Comparison of ENCODE assay signal across 8 cellular contexts in the genomic region with DNA sequence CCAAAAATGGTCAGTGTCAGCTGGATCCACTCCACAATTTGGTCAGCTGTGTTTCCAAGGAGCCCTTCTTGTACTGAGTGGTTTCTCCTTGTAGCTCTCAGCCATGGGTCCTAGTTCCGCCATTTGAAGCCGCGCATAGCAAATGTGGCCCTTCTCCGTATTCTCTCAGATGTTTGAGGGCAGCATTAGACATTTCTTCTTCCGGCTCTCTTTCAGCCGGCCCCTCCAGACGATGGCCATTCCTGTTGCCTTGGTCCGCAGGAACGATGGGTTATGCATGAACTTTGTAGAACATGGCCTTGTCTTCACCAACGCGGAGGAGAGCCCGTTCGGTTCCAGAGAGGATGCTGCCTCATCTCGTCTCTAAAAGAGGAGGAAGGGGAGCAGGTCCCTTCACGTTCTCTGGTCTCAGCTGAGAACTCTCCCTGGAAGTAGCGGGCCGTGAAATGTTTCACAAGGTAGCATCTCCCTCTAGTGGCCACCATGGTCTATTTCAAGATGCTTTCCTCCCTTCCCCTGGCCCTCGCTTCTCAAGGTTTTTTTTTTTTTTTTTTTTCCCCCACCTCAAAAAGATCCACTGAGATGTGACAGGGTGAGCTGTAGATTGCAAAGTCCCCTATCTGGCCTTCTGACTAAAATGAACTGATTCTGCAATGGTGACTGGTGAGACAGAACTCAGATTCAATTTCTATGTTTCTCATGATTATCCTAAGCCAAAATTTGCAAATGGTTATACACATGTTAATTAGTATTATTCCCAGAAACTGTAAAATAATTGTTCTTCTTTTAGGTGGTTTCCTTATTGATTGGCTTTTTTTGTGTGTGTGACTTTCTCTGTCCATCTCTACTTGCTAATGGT. TPM values are rescaled to one million over a fixed set of nuclear protein-coding genes. Genes with fewer than 3 reads are reported as not detected.
DNase-seq lines count a peak whose midpoint lies in the region; ATAC-seq and TF ChIP-seq lines count a peak whose summit lies in the region.

No MANE protein-coding gene starts in this region.

- peak overlapping the region; percentile 61 for H3K27ac Mint-ChIP-seq in activated CD4-positive, alpha-beta T cell treated with anti-CD3 and anti-CD28 coated beads, Interleukin-2, amount 10 ng/mL, durations not matched to agents 24 days and 14 days
- H3K27ac Mint-ChIP-seq in dendritic cell treated with granulocyte-macrophage colony-stimulating factor and Interleukin-4, amounts not matched to agents 40 ng/mL and 50 ng/mL, for 4 days = peak overlapping the region; percentile 66

- H3K27me3 Mint-ChIP-seq in activated CD4-positive, alpha-beta T cell treated with anti-CD3 and anti-CD28 coated beads, Interleukin-2, amount 10 ng/mL, durations not matched to agents 24 days and 14 days = peaks cover 1% of the 10 kb centered on the region
- peaks cover 2% of the 10 kb centered on the region for H3K27me3 Mint-ChIP-seq in dendritic cell treated with granulocyte-macrophage colony-stimulating factor and Interleukin-4, amounts not matched to agents 40 ng/mL and 50 ng/mL, for 4 days

- no peaks in the 10 kb centered on the region for H3K9me3 ChIP-seq in A673 (ENCODE audit: low read depth, low read length, poor library complexity, severe bottlenecking)
- no peaks in the 10 kb centered on the region for H3K9me3 ChIP-seq in liver (ENCODE audit: control insufficient read depth in 4 of 4, low read length in 3 of 4)

- POLR2A ChIA-PET in A673 (lab: Charles Lee; ENCODE audit: low non-redundant PET) = interaction anchor here (0.6 to 0.7 kb wide), 2 partner anchors 290 to 1010 kb away, joined by 5 to 15 read pairs; no protein-coding TSS in a partner anchor

- no peaks in the 10 kb centered on the region for H3K9me3 Mint-ChIP-seq in activated CD4-positive, alpha-beta T cell treated with anti-CD3 and anti-CD28 coated beads, Interleukin-2, amount 10 ng/mL, durations not matched to agents 24 days and 14 days
- no peaks in the 10 kb centered on the region for H3K9me3 Mint-ChIP-seq in dendritic cell treated with granulocyte-macrophage colony-stimulating factor and Interleukin-4, amounts not matched to agents 40 ng/mL and 50 ng/mL, for 4 days

- H3K36me3 ChIP-seq in A673 (ENCODE audit: insufficient read depth, low read length, poor library complexity, severe bottlenecking) (no peaks in the 10 kb centered on the region), liver (ENCODE audit: control insufficient read depth in 4 of 4, insufficient read depth in 3 of 4, low read depth in 1 of 4, low read length in 3 of 4) (no peaks in the 10 kb centered on the region)

- H3K4me3 ChIP-seq in A673 (ENCODE audit: low read depth, low read length, poor library complexity, severe bottlenecking) = peak overlapping the region; percentile 49
- H3K4me3 ChIP-seq in liver (ENCODE audit: low read depth in 1 of 3, low read length in 3 of 3) = peak overlapping the region; percentile 42 to 63 (median 56)

- H3K4me3 Mint-ChIP-seq in activated CD4-positive, alpha-beta T cell treated with anti-CD3 and anti-CD28 coated beads, Interleukin-2, amount 10 ng/mL, durations not matched to agents 24 days and 14 days = peak overlapping the region; percentile 97
- H3K4me3 Mint-ChIP-seq in dendritic cell treated with granulocyte-macrophage colony-stimulating factor and Interleukin-4, amounts not matched to agents 40 ng/mL and 50 ng/mL, for 4 days = peak overlapping the region; percentile 82

- peaks cover 33% of the 10 kb centered on the region for H3K4me1 Mint-ChIP-seq in activated CD4-positive, alpha-beta T cell treated with anti-CD3 and anti-CD28 coated beads, Interleukin-2, amount 10 ng/mL, durations not matched to agents 24 days and 14 days
- H3K4me1 Mint-ChIP-seq in dendritic cell treated with granulocyte-macrophage colony-stimulating factor and Interleukin-4, amounts not matched to agents 40 ng/mL and 50 ng/mL, for 4 days (ENCODE audit: low read depth) = peaks cover 32% of the 10 kb centered on the region

- TF ChIP-seq CTCF in A673 (conservative IDR thresholded peaks at IDR 0.05; ENCODE audit: low read depth, low read length) = peak; percentile 81
- peak; percentile 86 for TF ChIP-seq CTCF in liver (IDR thresholded peaks at IDR 0.05; ENCODE audit: low read depth, low read length, missing input control)

- peak; percentile 67 for ATAC-seq in GM18517 (IDR thresholded peaks at IDR 0.05; ENCODE audit: unreplicated experiment)
- ATAC-seq in HG03342 (IDR thresholded peaks at IDR 0.05; ENCODE audit: unreplicated experiment) = peak; percentile 86

- no peaks in the 10 kb centered on the region for H3K36me3 Mint-ChIP-seq in activated CD4-positive, alpha-beta T cell treated with anti-CD3 and anti-CD28 coated beads, Interleukin-2, amount 10 ng/mL, durations not matched to agents 24 days and 14 days (ENCODE audit: low read depth)
- H3K36me3 Mint-ChIP-seq in dendritic cell treated with granulocyte-macrophage colony-stimulating factor and Interleukin-4, amounts not matched to agents 40 ng/mL and 50 ng/mL, for 4 days (ENCODE audit: low read depth) = no peaks in the 10 kb centered on the region

- peaks cover 18% of the 10 kb centered on the region for H3K4me1 ChIP-seq in A673 (ENCODE audit: insufficient read depth, low read length, poor library complexity, severe bottlenecking)
- H3K4me1 ChIP-seq in liver (ENCODE audit: control insufficient read depth in 4 of 4, insufficient read depth in 4 of 4, low read length in 3 of 4) = peaks cover 0 to 5% (median 5%) of the 10 kb centered on the region in 4 donors

- peak; percentile 90 to 94 for TF ChIP-seq RAD21 in liver (IDR thresholded peaks at IDR 0.05)

- peak; percentile 95 for DNase-seq in A673 (ENCODE audit: low spot score)
- peak; percentile 81 for DNase-seq in NCI-H510A treated with DMSO at 0.1 percent for 48 hours (lab: John Stamatoyannopoulos, UW)
- peak; percentile 91 for DNase-seq in activated CD4-positive, alpha-beta T cell treated with anti-CD3 and anti-CD28 coated beads, Interleukin-2, amount 10 ng/mL, durations not matched to agents 24 days and 14 days
- DNase-seq in stimulated activated CD4-positive, alpha-beta T cell treated with anti-CD3 and anti-CD28 coated beads, Interleukin-4, amount 100 ng/mL, for 4 hours = peak; percentile 42 to 68

- intact Hi-C loops in A673 (cut with micrococcal nuclease; ENCODE audit: unreplicated experiment) = loop anchor here (1.0 to 10.0 kb wide), 5 partner anchors 61 to 676 kb away; a partner anchor contains a TSS
- intact Hi-C loops in activated CD4-positive, alpha-beta T cell treated with anti-CD3 and anti-CD28 coated beads, Interleukin-2, amount 10 ng/mL, durations not matched to agents 24 days and 14 days (cut with micrococcal nuclease) = loop anchor here (1.0 to 10.0 kb wide), 8 partner anchors 10 to 1494 kb away; a partner anchor contains a TSS
- intact Hi-C loops in dendritic cell treated with granulocyte-macrophage colony-stimulating factor and Interleukin-4, amounts not matched to agents 40 ng/mL and 50 ng/mL, for 4 days (cut with micrococcal nuclease) = loop anchor here (1.0 to 5.0 kb wide), 3 partner anchors 61 to 342 kb away; no protein-coding TSS in a partner anchor

- H3K27me3 ChIP-seq in A673 (replicated peaks; ENCODE audit: insufficient read depth, low read depth, low read length, poor library complexity) (no peaks in the 10 kb centered on the region), liver (ENCODE audit: control insufficient read depth in 4 of 4, insufficient read depth in 4 of 4, low read length in 3 of 4) (no peaks in the 10 kb centered on the region)

- H3K27ac ChIP-seq in A673 (ENCODE audit: low read depth, low read length, poor library complexity, severe bottlenecking) = no peak overlapping the region
- H3K27ac ChIP-seq in liver (ENCODE audit: low read depth in 1 of 2, low read length in 2 of 2) = no peak overlapping the region

- CTCF ChIA-PET in A673 (lab: Charles Lee) = interaction anchor here (0.6 to 2.1 kb wide), 16 partner anchors 59 to 740 kb away, joined by 3 to 32 read pairs (median 4); a partner anchor contains a TSS

- peak overlapping the region; percentile 27 to 82 for H3K9ac ChIP-seq in liver (ENCODE audit: low read depth in 1 of 2, low read length in 2 of 2)

- BruUV-seq in A673 (replicated peaks; lab: Mats Ljungman, UMichigan) = no TSS peak

- 3% methylated on average over 18 of the region's 18 CpGs for WGBS in liver

TF ChIP-seq in liver, 16 proteins besides CTCF, POLR2A, EP300 and RAD21:
- no peak for TF ChIP-seq GABPA (IDR thresholded peaks at IDR 0.05 in 1 of 2, conservative IDR thresholded peaks at IDR 0.05 in 1 of 2)
- TF ChIP-seq YY1 (IDR thresholded peaks at IDR 0.05) = peak; percentile 23
- TF ChIP-seq EGR1 (IDR thresholded peaks at IDR 0.05; ENCODE audit: low read depth in 2 of 2) = peak in 1 of 2 donors; percentile 9

RNA-seq across cellular contexts. Expression of a gene that starts 19.8 kb away (rescaled TPM):
- total RNA-seq in A673 (2021) = not detected in 2 replicates
- total RNA-seq in activated CD4-positive, alpha-beta T cell treated with anti-CD3 and anti-CD28 coated beads, Interleukin-2, amount 10 ng/mL, durations not matched to agents 24 days and 14 days = not detected in 2 replicates
- total RNA-seq in liver = not detected
- polyA plus RNA-seq in liver = not detected

RNA-seq across cellular contexts. Expression of a gene that starts 54.3 kb away (rescaled TPM):
- total RNA-seq in A673 (2021) (83.8 and 96.8 TPM in 2 replicates), liver (10 to 100 TPM; 11.3 to 59.5 TPM)
- total RNA-seq in activated CD4-positive, alpha-beta T cell treated with anti-CD3 and anti-CD28 coated beads, Interleukin-2, amount 10 ng/mL, durations not matched to agents 24 days and 14 days = 33.1 and 34.4 TPM in 2 replicates
- 100 to 1,000 TPM in 1 of 2 donors, 10 to 100 TPM in 1; 39.6 to 106 TPM for polyA plus RNA-seq in liver
